ENCODE assay signal across 11 cellular contexts in genomic region chr15:58229297-58229768, GRCh38.
A peak's percentile ranks its signal among the peaks of the same experiment; 100 is the strongest.
DNase-seq lines count a peak whose midpoint lies in the region; ATAC-seq and TF ChIP-seq lines count a peak whose summit lies in the region.
"Had no signal": no experiment of that assay in that cellular context is flagged by ENCODE, and none has a peak within 500 bp of the region (broad histone marks: within the 10 kb centered on the region; RNA-seq: fewer than 3 reads in every experiment).

No MANE protein-coding gene starts in this region.

- no peaks in the 10 kb centered on the region for H3K9me3 ChIP-seq in BLaER1 treated with 17β-estradiol and CSF1 and Interleukin-3, amounts not matched to agents 10 nM and 100 nM (replicated peaks in 1 of 11)

- H3K4me1 Mint-ChIP-seq in glutamatergic neuron (ENCODE audit: low read depth, unreplicated experiment) = peaks cover 22% of the 10 kb centered on the region
- H3K4me1 Mint-ChIP-seq in nephron progenitor cell = peaks cover 33% of the 10 kb centered on the region
- H3K4me1 Mint-ChIP-seq: memory B cell had no signal

- peaks cover 59 to 77% (median 69%) of the 10 kb centered on the region in 10 experiments for H3K4me1 ChIP-seq in BLaER1 treated with 17β-estradiol and CSF1 and Interleukin-3, amounts not matched to agents 10 nM and 100 nM

- H3K27ac ChIP-seq in BLaER1 treated with 17β-estradiol and CSF1 and Interleukin-3, amounts not matched to agents 10 nM and 100 nM = no peak overlapping the region; a peak in 1 of 22 replicates

- H4K20me1 ChIP-seq in BLaER1 treated with 17β-estradiol and CSF1 and Interleukin-3, amounts not matched to agents 10 nM and 100 nM = no peaks in the 10 kb centered on the region

- no peak overlapping the region for H3K4me3 ChIP-seq in BLaER1 treated with 17β-estradiol and CSF1 and Interleukin-3, amounts not matched to agents 10 nM and 100 nM

- ATAC-seq in HG02884 (IDR thresholded peaks at IDR 0.05; ENCODE audit: unreplicated experiment) (no peak), GM21825 (IDR thresholded peaks at IDR 0.05; ENCODE audit: unreplicated experiment) (no peak)

- peaks cover 1% of the 10 kb centered on the region for H3K27me3 Mint-ChIP-seq in glutamatergic neuron (ENCODE audit: unreplicated experiment)
- H3K27me3 Mint-ChIP-seq in nephron progenitor cell (ENCODE audit: low read depth, poor library complexity) = no peaks in the 10 kb centered on the region

- peak; percentile 48 for DNase-seq in NCI-H748 (lab: John Stamatoyannopoulos, UW; ENCODE audit: unreplicated experiment)
- no peak for DNase-seq in glutamatergic neuron
- no peak for DNase-seq in nephron progenitor cell
- no peak for DNase-seq in activated naive CD4-positive, alpha-beta T cell (lab: John Stamatoyannopoulos, UW)
- no peak for DNase-seq in activated T-cell treated with anti-CD3 and anti-CD28 coated beads, Interleukin-2, amount 50 U/mL, for 1 hour
- DNase-seq: GOT3; stimulated activated CD4-positive, alpha-beta T cell treated with anti-CD3 and anti-CD28 coated beads, Interleukin-4, amount 100 ng/mL, for 1 hour had no signal

- H3K9me3 Mint-ChIP-seq in glutamatergic neuron (ENCODE audit: unreplicated experiment) = peaks cover 2% of the 10 kb centered on the region
- H3K9me3 Mint-ChIP-seq in nephron progenitor cell = no peaks in the 10 kb centered on the region
- H3K9me3 Mint-ChIP-seq: memory B cell had no signal

- H3K27ac Mint-ChIP-seq in glutamatergic neuron (ENCODE audit: unreplicated experiment) (no peak overlapping the region), nephron progenitor cell (no peak overlapping the region)
- H3K27ac Mint-ChIP-seq: memory B cell had no signal

- no peak overlapping the region for H3K9ac ChIP-seq in BLaER1 treated with 17β-estradiol and CSF1 and Interleukin-3, amounts not matched to agents 10 nM and 100 nM

- H3K36me3 Mint-ChIP-seq in glutamatergic neuron (ENCODE audit: unreplicated experiment) (no peaks in the 10 kb centered on the region), nephron progenitor cell (ENCODE audit: low read depth) (no peaks in the 10 kb centered on the region)
- H3K36me3 Mint-ChIP-seq: memory B cell had no signal

- no peaks in the 10 kb centered on the region for H3K36me3 ChIP-seq in BLaER1 treated with 17β-estradiol and CSF1 and Interleukin-3, amounts not matched to agents 10 nM and 100 nM

- H3K4me2 ChIP-seq in BLaER1 treated with 17β-estradiol and CSF1 and Interleukin-3, amounts not matched to agents 10 nM and 100 nM = peak overlapping the region; percentile 34 to 88 (median 76); a peak in 21 of 22 replicates

- H3K27me3 ChIP-seq in BLaER1 treated with 17β-estradiol and CSF1 and Interleukin-3, amounts not matched to agents 10 nM and 100 nM = no peaks in the 10 kb centered on the region

- TF ChIP-seq CTCF in glutamatergic neuron (IDR thresholded peaks at IDR 0.05; ENCODE audit: partially characterized antibody, unreplicated experiment) (no peak), nephron progenitor cell (IDR thresholded peaks at IDR 0.05) (no peak)

- H3K4me3 Mint-ChIP-seq in glutamatergic neuron (ENCODE audit: unreplicated experiment) (peak overlapping the region; percentile 9), nephron progenitor cell (peak overlapping the region; percentile 60)
- H3K4me3 Mint-ChIP-seq: memory B cell had no signal
